Comparison of ENCODE assay signal across 8 cellular contexts in genomic region chr22:30290318-30290678, GRCh38. TPM values are rescaled to one million over a fixed set of nuclear protein-coding genes. Genes with fewer than 3 reads are reported as not detected.
A peak's percentile ranks its signal among the peaks of the same experiment; 100 is the strongest.
DNase-seq lines count a peak whose midpoint lies in the region; ATAC-seq and TF ChIP-seq lines count a peak whose summit lies in the region.

No MANE protein-coding gene starts in this region.

- H2AFZ ChIP-seq in GM23338, result no peak overlapping the region

- no peak overlapping the region for H3K27ac ChIP-seq in GM23338 (ENCODE audit: low read depth)

- no peak for ATAC-seq in GM23338
- ATAC-seq in T-helper 17 cell, result no peak
- no peak for ATAC-seq in stimulated activated effector memory CD8-positive, alpha-beta T cell treated with anti-CD3 and anti-CD28 coated beads, Interleukin-12 subunit alpha, Interleukin-12 subunit beta, amount 100 ng/mL, for 72 hours
- ATAC-seq in HG02840 (IDR thresholded peaks at IDR 0.05; ENCODE audit: low FRiP score, unreplicated experiment), result no peak
- no peak for ATAC-seq in HG03457 (IDR thresholded peaks at IDR 0.05; ENCODE audit: unreplicated experiment)
- no peak for ATAC-seq in HG03460 (IDR thresholded peaks at IDR 0.05; ENCODE audit: unreplicated experiment)

- peaks cover 14% of the 10 kb centered on the region; the same call in 1 of the 2 replicates for H3K4me1 ChIP-seq in GM23338 (ENCODE audit: insufficient read depth)

- peaks cover 7% of the 10 kb centered on the region; the same call in 1 of the 2 replicates for H3K27me3 ChIP-seq in GM23338 (ENCODE audit: insufficient read depth)

- H3K9me3 Mint-ChIP-seq in GM23338 (no peaks in the 10 kb centered on the region), glutamatergic neuron (ENCODE audit: unreplicated experiment) (peaks cover 2% of the 10 kb centered on the region)
- H3K9me3 Mint-ChIP-seq in stimulated activated effector memory CD8-positive, alpha-beta T cell treated with anti-CD3 and anti-CD28 coated beads, Interleukin-12 subunit alpha, Interleukin-12 subunit beta, amount 100 ng/mL, for 72 hours, result no peaks in the 10 kb centered on the region

- peak overlapping the region; percentile 75 for H3K4me3 ChIP-seq in GM23338

- H3K27ac Mint-ChIP-seq in GM23338 (no peak overlapping the region), T-helper 17 cell (peak overlapping the region; percentile 89), glutamatergic neuron (ENCODE audit: unreplicated experiment) (peak overlapping the region; percentile 17)
- H3K27ac Mint-ChIP-seq in stimulated activated effector memory CD8-positive, alpha-beta T cell treated with anti-CD3 and anti-CD28 coated beads, Interleukin-12 subunit alpha, Interleukin-12 subunit beta, amount 100 ng/mL, for 72 hours, result peak overlapping the region; percentile 90

- no peaks in the 10 kb centered on the region for H3K36me3 Mint-ChIP-seq in GM23338 (ENCODE audit: low read depth)
- peaks cover 4% of the 10 kb centered on the region for H3K36me3 Mint-ChIP-seq in T-helper 17 cell (ENCODE audit: low read depth)
- H3K36me3 Mint-ChIP-seq in glutamatergic neuron (ENCODE audit: unreplicated experiment), result no peaks in the 10 kb centered on the region
- H3K36me3 Mint-ChIP-seq in stimulated activated effector memory CD8-positive, alpha-beta T cell treated with anti-CD3 and anti-CD28 coated beads, Interleukin-12 subunit alpha, Interleukin-12 subunit beta, amount 100 ng/mL, for 72 hours, result peaks cover 34% of the 10 kb centered on the region

- H3K79me2 ChIP-seq in GM23338 (replicated peaks; ENCODE audit: insufficient read depth), result no peaks in the 10 kb centered on the region

- DNase-seq in GM23338 (ENCODE audit: low spot score), result no peak
- DNase-seq in T-helper 17 cell, result no peak
- DNase-seq in glutamatergic neuron, result no peak
- no peak for DNase-seq in stimulated activated effector memory CD8-positive, alpha-beta T cell treated with anti-CD3 and anti-CD28 coated beads, Interleukin-12 subunit alpha, Interleukin-12 subunit beta, amount 100 ng/mL, for 72 hours (ENCODE audit: low spot score in 2 of 2)
- no peak for DNase-seq in stimulated activated CD4-positive, alpha-beta T cell treated with anti-CD3 and anti-CD28 coated beads, Interleukin-4, amount 100 ng/mL, for 24 hours

- peak overlapping the region; percentile 79; the same call in 2 of the 3 replicates for H3K4me3 Mint-ChIP-seq in GM23338
- H3K4me3 Mint-ChIP-seq in T-helper 17 cell, result peak overlapping the region; percentile 92
- H3K4me3 Mint-ChIP-seq in glutamatergic neuron (ENCODE audit: unreplicated experiment), result peak overlapping the region; percentile 68
- peak overlapping the region; percentile 84 for H3K4me3 Mint-ChIP-seq in stimulated activated effector memory CD8-positive, alpha-beta T cell treated with anti-CD3 and anti-CD28 coated beads, Interleukin-12 subunit alpha, Interleukin-12 subunit beta, amount 100 ng/mL, for 72 hours

- H3K4me1 Mint-ChIP-seq in GM23338 (peaks cover 14% of the 10 kb centered on the region; the same call in 2 of the 3 replicates), T-helper 17 cell (peaks cover 23% of the 10 kb centered on the region), glutamatergic neuron (ENCODE audit: low read depth, unreplicated experiment) (peaks cover 4% of the 10 kb centered on the region)
- peaks cover 48% of the 10 kb centered on the region for H3K4me1 Mint-ChIP-seq in stimulated activated effector memory CD8-positive, alpha-beta T cell treated with anti-CD3 and anti-CD28 coated beads, Interleukin-12 subunit alpha, Interleukin-12 subunit beta, amount 100 ng/mL, for 72 hours

- H3K27me3 Mint-ChIP-seq in GM23338 (ENCODE audit: insufficient read depth, low read depth, poor library complexity), result peaks cover 21% of the 10 kb centered on the region
- H3K27me3 Mint-ChIP-seq in T-helper 17 cell, result no peaks in the 10 kb centered on the region
- H3K27me3 Mint-ChIP-seq in glutamatergic neuron (ENCODE audit: unreplicated experiment), result peaks cover 6% of the 10 kb centered on the region

- H3K36me3 ChIP-seq in GM23338 (ENCODE audit: insufficient read depth), result no peaks in the 10 kb centered on the region

- H3K4me2 ChIP-seq in GM23338, result peak overlapping the region; percentile 91

- peaks cover 11% of the 10 kb centered on the region for H3F3A ChIP-seq in GM23338 (replicated peaks; ENCODE audit: low read depth)

- TF ChIP-seq CTCF in GM23338 (conservative IDR thresholded peaks at IDR 0.05; ENCODE audit: low read depth in 2 of 2), result no peak
- no peak for TF ChIP-seq CTCF in glutamatergic neuron (IDR thresholded peaks at IDR 0.05; ENCODE audit: partially characterized antibody, unreplicated experiment)

- H3K9me3 ChIP-seq in T-helper 17 cell (ENCODE audit: control insufficient read depth, low read length, poor library complexity, severe bottlenecking), result no peaks in the 10 kb centered on the region

- H4K20me1 ChIP-seq in GM23338 (replicated peaks; ENCODE audit: insufficient read depth), result no peaks in the 10 kb centered on the region; the same call in 1 of the 2 replicates

- H3K9me2 ChIP-seq in GM23338 (ENCODE audit: insufficient read depth), result no peaks in the 10 kb centered on the region

TF ChIP-seq in GM23338, 12 proteins besides CTCF, POLR2A, EP300 and RAD21:
- no peak for TF ChIP-seq EZH2 (IDR thresholded peaks at IDR 0.05; ENCODE audit: low read depth, unreplicated experiment)
- no peak for TF ChIP-seq ZNF114 (CRISPR knock-in tag; IDR thresholded peaks at IDR 0.05)
TF ChIP-seq in GM23338: peak in this region for 0.

RNA-seq across cellular contexts. Expression of gene CASTOR1, which starts 1.0 kb away (rescaled TPM):
- total RNA-seq in GM23338 (2014; rRNA removed; shearing (Covaris generic)), result 23.2 and 36.0 TPM in 2 replicates
- polyA plus RNA-seq in GM23338 (2016; fragmentation: Nextera tagmentation; extraction: Ambion mirVana), result 11.3 and 22.0 TPM in 2 replicates
- 10 to 100 TPM; 10.6 to 12.4 TPM for total RNA-seq in T-helper 17 cell
- total RNA-seq in glutamatergic neuron (ENCODE audit: unreplicated experiment), result 4.5 TPM

RNA-seq across cellular contexts. Expression of gene OSM, which starts 23.6 kb away (rescaled TPM):
- not detected in 2 replicates for total RNA-seq in GM23338 (2014; rRNA removed; shearing (Covaris generic))
- polyA plus RNA-seq in GM23338 (2016; fragmentation: Nextera tagmentation; extraction: Ambion mirVana), result not detected in 2 replicates
- total RNA-seq in T-helper 17 cell, result 10 to 100 TPM; 29.1 to 35.2 TPM
- total RNA-seq in glutamatergic neuron (ENCODE audit: unreplicated experiment), result not detected

RNA-seq across cellular contexts. Expression of gene TBC1D10A, which starts 36.4 kb away (rescaled TPM):
- total RNA-seq in GM23338 (2014; rRNA removed; shearing (Covaris generic)), result 6.0 and 8.8 TPM in 2 replicates
- polyA plus RNA-seq in GM23338 (2016; fragmentation: Nextera tagmentation; extraction: Ambion mirVana), result 3.3 and 4.2 TPM in 2 replicates
- total RNA-seq in T-helper 17 cell (10 to 100 TPM; 46.9 to 63.1 TPM), glutamatergic neuron (ENCODE audit: unreplicated experiment) (5.0 TPM)

RNA-seq across cellular contexts. Expression of gene LIF, which starts 43.7 kb away (rescaled TPM):
- total RNA-seq in GM23338 (2014; rRNA removed; shearing (Covaris generic)), result 3.6 and 5.9 TPM in 2 replicates
- polyA plus RNA-seq in GM23338 (2016; fragmentation: Nextera tagmentation; extraction: Ambion mirVana), result 1.2 and 1.8 TPM in 2 replicates
- 1 to 10 TPM; 1.8 to 5.3 TPM for total RNA-seq in T-helper 17 cell
- total RNA-seq in glutamatergic neuron (ENCODE audit: unreplicated experiment), result 0.29 TPM

Comparison
In these comparisons a context has a peak if more than half of its experiments do, and no peak if none do; other contexts are left out.
1. RNA of gene OSM, which starts 23.6 kb away (total RNA-seq): 29.1 to 35.2 TPM in T-helper 17 cell; not detected in GM23338 and not detected in glutamatergic neuron (single experiment); every median in the first group is over 10 times any median in the second.
2. Peak in every context shown above with its lines, with median percentiles within 50 percentile points of each other: H3K4me3 Mint-ChIP-seq.